16 cellular contexts compared by ENCODE assay signal in the genomic region with DNA sequence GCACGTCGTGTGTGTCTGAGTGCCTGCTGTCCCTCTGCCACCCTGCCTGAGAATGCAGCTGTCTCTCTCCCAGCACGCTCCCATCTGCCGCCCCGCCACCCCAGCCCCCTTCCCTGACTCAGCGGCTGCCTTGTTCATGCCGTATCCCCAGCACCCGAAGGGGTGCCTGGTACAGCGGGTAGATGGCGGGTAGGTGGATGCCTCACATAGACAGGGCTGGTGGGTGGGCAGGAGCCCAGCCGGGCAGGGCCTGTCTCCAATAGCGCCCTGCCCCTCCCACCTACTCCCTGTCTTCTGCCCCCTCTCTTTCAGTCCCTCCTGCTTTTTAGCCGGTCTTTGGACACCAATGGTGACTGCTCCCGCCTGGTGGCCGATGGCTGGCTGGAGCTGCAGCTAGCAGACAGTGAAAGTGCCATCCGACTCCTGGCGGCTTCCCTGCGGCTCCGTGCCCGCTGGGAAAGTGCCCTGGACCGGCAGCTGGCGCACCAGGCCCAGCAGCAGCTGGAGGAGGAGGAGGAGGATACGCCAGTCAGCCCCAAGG. TPM values are rescaled to one million over a fixed set of nuclear protein-coding genes. Genes with fewer than 3 reads are reported as not detected.
DNase-seq lines count a peak whose midpoint lies in the region; ATAC-seq and TF ChIP-seq lines count a peak whose summit lies in the region.
"Had no signal": no experiment of that assay in that cellular context is flagged by ENCODE, and none has a peak within 500 bp of the region (broad histone marks: within the 10 kb centered on the region; RNA-seq: fewer than 3 reads in every experiment).

No MANE protein-coding gene starts in this region.

- H3K4me1 ChIP-seq in RWPE2 (ENCODE audit: insufficient read depth, poor library complexity, severe bottlenecking), result no peaks in the 10 kb centered on the region
- H3K4me1 ChIP-seq: BE2C had no signal

- ATAC-seq in RWPE2 (ENCODE audit: low read depth), result no peak
- ATAC-seq in GM21447 (IDR thresholded peaks at IDR 0.05; ENCODE audit: unreplicated experiment), result no peak
- ATAC-seq: PC-3 had no signal

- H3K9me3 ChIP-seq in RWPE2 (ENCODE audit: severe bottlenecking), result no peaks in the 10 kb centered on the region
- H3K9me3 ChIP-seq: BE2C, SK-N-SH, stomach had no signal

- TF ChIP-seq CTCF in RWPE2 (IDR thresholded peaks at IDR 0.05; ENCODE audit: poor library complexity, severe bottlenecking), result no peak

- DNase-seq in H7, result peak; percentile 28
- DNase-seq in RWPE2 (ENCODE audit: low spot score), result peak; percentile 32
- peak; percentile 7 for DNase-seq in iPS-NIHi11 (ENCODE audit: low spot score)
- DNase-seq in retina, result peak; percentile 54
- no peak for DNase-seq in cerebellar cortex (ENCODE audit: low spot score)
- no peak for DNase-seq in T-helper 1 cell
- DNase-seq: activated CD4-positive, alpha-beta T cell treated with anti-CD3 and anti-CD28 coated beads for 4 hours; activated CD8-positive, alpha-beta memory T cell treated with anti-CD3 and anti-CD28 coated beads, Interleukin-2, amount 50 U/mL, for 48 hours; BE2C; dermis blood vessel endothelial cell; HCEC 1CT; PC-3; stomach had no signal

- H3K27ac ChIP-seq in RWPE2 (ENCODE audit: poor library complexity, severe bottlenecking), result no peak overlapping the region
- H3K27ac ChIP-seq: stomach had no signal

- H3K36me3 ChIP-seq in H7 (replicated peaks; ENCODE audit: control insufficient read depth, insufficient read depth, low read length), result peaks cover 42% of the 10 kb centered on the region
- peaks cover 40% of the 10 kb centered on the region for H3K36me3 ChIP-seq in RWPE2 (ENCODE audit: low read depth)

- no peak overlapping the region for H3K4me3 ChIP-seq in H7 (ENCODE audit: insufficient read depth, low read depth, low read length)
- no peak overlapping the region for H3K4me3 ChIP-seq in RWPE2 (ENCODE audit: severe bottlenecking)
- H3K4me3 ChIP-seq: stomach had no signal

- no peaks in the 10 kb centered on the region for H3K27me3 ChIP-seq in H7 (ENCODE audit: control insufficient read depth, insufficient read depth, low read length)
- no peaks in the 10 kb centered on the region for H3K27me3 ChIP-seq in RWPE2 (ENCODE audit: insufficient read depth, poor library complexity, severe bottlenecking)
- H3K27me3 ChIP-seq: BE2C, stomach had no signal

RNA-seq across cellular contexts. Expression of gene DHX34, which starts 30.4 kb away (rescaled TPM):
- total RNA-seq in H7 (2014; rRNA removed; shearing (Covaris generic)), result 34.6 and 40.0 TPM in 2 replicates

RNA-seq across cellular contexts. Expression of gene MEIS3, which starts 39.9 kb away (rescaled TPM):
- total RNA-seq in H7 (2014; rRNA removed; shearing (Covaris generic)), result 87.0 and 134 TPM in 2 replicates
- total RNA-seq: dermis blood vessel endothelial cell had no signal

RNA-seq across cellular contexts. Expression of gene C5AR2, which starts 47.5 kb away (rescaled TPM):
- 0.03 TPM in 1 of 2 replicates, not detected in the other for total RNA-seq in H7 (2014; rRNA removed; shearing (Covaris generic))
- total RNA-seq: LHCN-M2, PC-3 had no signal

Comparison
In these comparisons a context has a peak if more than half of its experiments do, and no peak if none do; other contexts are left out.
1. DNase-seq: peak in H7 (single experiment), RWPE2 (single experiment), iPS-NIHi11 (single experiment) and retina (single experiment); none in cerebellar cortex (single experiment) and T-helper 1 cell (0 of 5).